Comparison of ENCODE assay signal across 9 cellular contexts in the genomic region with DNA sequence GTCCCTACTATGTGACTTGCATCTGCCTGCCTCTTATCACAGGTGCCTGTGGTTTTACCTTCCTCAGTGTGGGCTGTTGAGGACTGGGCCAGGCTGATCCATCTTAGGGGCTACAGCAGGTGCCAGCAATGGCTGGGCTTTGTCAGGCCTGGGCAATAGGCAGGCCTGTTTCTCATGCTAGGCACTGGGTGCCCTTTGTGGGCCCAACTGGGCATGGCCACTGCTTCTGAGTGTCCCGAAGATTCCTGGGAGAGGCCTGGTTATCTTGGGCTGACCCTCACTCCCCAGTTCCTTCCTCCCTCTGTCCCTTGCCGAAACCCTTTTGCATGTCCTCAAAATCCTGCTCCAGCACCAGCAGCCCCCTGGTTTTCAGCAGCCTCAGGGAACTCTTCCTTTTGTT.
"Had no signal": no experiment of that assay in that cellular context is flagged by ENCODE, and none has a peak within 500 bp of the region (broad histone marks: within the 10 kb centered on the region; RNA-seq: fewer than 3 reads in every experiment).

No MANE protein-coding gene starts in this region.

- H3K36me3 ChIP-seq: HAP-1 had no signal

- H3K4me1 Mint-ChIP-seq: GM23338, H9 had no signal

- DNase-seq: GM23248, GOT3, H7, H9, HCEC 1CT, HFFc6 had no signal

- ATAC-seq: GM23338, HCT116 had no signal

- H3K4me3 ChIP-seq: GM23248, GM23338, HAP-1 had no signal

- H3K27ac Mint-ChIP-seq: GM23338, H9, HFFc6 had no signal

- H3K4me3 Mint-ChIP-seq: GM23338, H9, HFFc6 had no signal

- H3K9me3 ChIP-seq: HAP-1 had no signal

- H3K4me1 ChIP-seq: HAP-1 had no signal

- H3K27ac ChIP-seq: GM23248 had no signal
